Comparison of ENCODE assay signal across 8 cellular contexts in genomic region chr10:43574906-43575305, GRCh38. TPM values are rescaled to one million over a fixed set of nuclear protein-coding genes. Genes with fewer than 3 reads are reported as not detected.
A peak's percentile ranks its signal among the peaks of the same experiment; 100 is the strongest.
DNase-seq lines count a peak whose midpoint lies in the region; ATAC-seq and TF ChIP-seq lines count a peak whose summit lies in the region.

No MANE protein-coding gene starts in this region.

- no peak for TF ChIP-seq EP300 in ovary (IDR thresholded peaks at IDR 0.05)

- no peak overlapping the region for H3K27ac ChIP-seq in BLaER1 treated with 17β-estradiol and CSF1 and Interleukin-3, amounts not matched to agents 10 nM and 100 nM
- H3K27ac ChIP-seq in ovary = peak overlapping the region in 1 of 2 donors; percentile 81

- H3K4me1 ChIP-seq in BLaER1 treated with 17β-estradiol and CSF1 and Interleukin-3, amounts not matched to agents 10 nM and 100 nM = peaks cover 11 to 20% (median 14%) of the 10 kb centered on the region in 10 experiments; a peak in 19 of 20 replicates
- H3K4me1 ChIP-seq in endocrine pancreas (ENCODE audit: control insufficient read depth, insufficient read depth, low read length) (no peaks in the 10 kb centered on the region), ovary (ENCODE audit: insufficient read depth) (peaks cover 3% of the 10 kb centered on the region)

- peaks cover 0 to 5% (median 0%) of the 10 kb centered on the region in 11 experiments; a peak in 1 of 22 replicates for H3K27me3 ChIP-seq in BLaER1 treated with 17β-estradiol and CSF1 and Interleukin-3, amounts not matched to agents 10 nM and 100 nM
- H3K27me3 ChIP-seq in MG63 = no peaks in the 10 kb centered on the region
- no peaks in the 10 kb centered on the region for H3K27me3 ChIP-seq in endocrine pancreas (ENCODE audit: control insufficient read depth, insufficient read depth, low read length)
- no peaks in the 10 kb centered on the region for H3K27me3 ChIP-seq in ovary

- peak overlapping the region; percentile 31 to 62 (median 53); a peak in 18 of 20 replicates for H3K4me3 ChIP-seq in BLaER1 treated with 17β-estradiol and CSF1 and Interleukin-3, amounts not matched to agents 10 nM and 100 nM
- peak overlapping the region; percentile 71 for H3K4me3 ChIP-seq in MG63
- H3K4me3 ChIP-seq in endocrine pancreas (ENCODE audit: control insufficient read depth, insufficient read depth, low read length) = peak overlapping the region; percentile 56
- peak overlapping the region; percentile 71 for H3K4me3 ChIP-seq in ovary

- H3K36me3 ChIP-seq in BLaER1 treated with 17β-estradiol and CSF1 and Interleukin-3, amounts not matched to agents 10 nM and 100 nM = peaks cover 0 to 7% (median 0%) of the 10 kb centered on the region in 11 experiments; a peak in 1 of 22 replicates
- H3K36me3 ChIP-seq in MG63 (peaks cover 28% of the 10 kb centered on the region), endocrine pancreas (ENCODE audit: control insufficient read depth, insufficient read depth, low read length) (no peaks in the 10 kb centered on the region), ovary (no peaks in the 10 kb centered on the region)

- ATAC-seq in HG03442 (IDR thresholded peaks at IDR 0.05; ENCODE audit: unreplicated experiment) = no peak
- ATAC-seq in HG03175 (IDR thresholded peaks at IDR 0.05; ENCODE audit: unreplicated experiment) = no peak

- H4K20me1 ChIP-seq in BLaER1 treated with 17β-estradiol and CSF1 and Interleukin-3, amounts not matched to agents 10 nM and 100 nM = no peaks in the 10 kb centered on the region

- WGBS in ovary, 3 donors = 84 to 87% (median 84%) methylated on average over 8 of the region's 8 CpGs

- TF ChIP-seq CTCF in ovary (IDR thresholded peaks at IDR 0.05) = no peak

- H3K4me2 ChIP-seq in BLaER1 treated with 17β-estradiol and CSF1 and Interleukin-3, amounts not matched to agents 10 nM and 100 nM = peak overlapping the region; percentile 36 to 67 (median 54); a peak in 18 of 22 replicates

- DNase-seq in MG63 (no peak), ovary (peak in 2 of 5 donors; percentile 23 to 24), NCI-H1092 (lab: John Stamatoyannopoulos, UW) (no peak)
- DNase-seq in activated CD4-positive, alpha-beta T cell treated with anti-CD3 and anti-CD28 coated beads, Interleukin-2, amount 50 U/mL, for 1 hour = no peak

- no peak for TF ChIP-seq POLR2A in ovary (IDR thresholded peaks at IDR 0.05)

- intact Hi-C loops in ovary (cut with DNase I) = no loop called here

- peaks cover 49 to 85% (median 73%) of the 10 kb centered on the region in 11 experiments for H3K9me3 ChIP-seq in BLaER1 treated with 17β-estradiol and CSF1 and Interleukin-3, amounts not matched to agents 10 nM and 100 nM (replicated peaks in 1 of 11)
- H3K9me3 ChIP-seq in MG63 = peaks cover 5% of the 10 kb centered on the region; the same call in 1 of the 2 replicates
- no peaks in the 10 kb centered on the region for H3K9me3 ChIP-seq in endocrine pancreas (ENCODE audit: control insufficient read depth, low read length)
- H3K9me3 ChIP-seq in ovary = no peaks in the 10 kb centered on the region

- H3K9ac ChIP-seq in BLaER1 treated with 17β-estradiol and CSF1 and Interleukin-3, amounts not matched to agents 10 nM and 100 nM = no peak overlapping the region; a peak in 1 of 22 replicates
- H3K9ac ChIP-seq in endocrine pancreas (ENCODE audit: control insufficient read depth, insufficient read depth, low read length) = no peak overlapping the region

RNA-seq across cellular contexts. Expression of gene ZNF239, which starts 0.5 kb away (rescaled TPM):
- total RNA-seq in MG63 (2014; rRNA removed; shearing (Covaris generic); ENCODE audit: low replicate concordance) = 9.2 and 11.0 TPM in 2 replicates
- 10 to 100 TPM in 2 of 7 donors, 1 to 10 TPM in 5; 2.9 to 10.7 (median 7.0) TPM for total RNA-seq in ovary
- polyA plus RNA-seq in ovary = 1 to 10 TPM; 2.3 to 6.7 TPM

RNA-seq across cellular contexts. Expression of gene ZNF485, which starts 31.3 kb away (rescaled TPM):
- 1.9 and 5.5 TPM in 2 replicates for total RNA-seq in MG63 (2014; rRNA removed; shearing (Covaris generic); ENCODE audit: low replicate concordance)
- total RNA-seq in ovary = 1 to 10 TPM; 2.5 to 8.3 (median 4.5) TPM
- 1 to 10 TPM; 2.0 to 3.0 TPM for polyA plus RNA-seq in ovary
